ENCODE assay signal across 20 cellular contexts in the genomic region with DNA sequence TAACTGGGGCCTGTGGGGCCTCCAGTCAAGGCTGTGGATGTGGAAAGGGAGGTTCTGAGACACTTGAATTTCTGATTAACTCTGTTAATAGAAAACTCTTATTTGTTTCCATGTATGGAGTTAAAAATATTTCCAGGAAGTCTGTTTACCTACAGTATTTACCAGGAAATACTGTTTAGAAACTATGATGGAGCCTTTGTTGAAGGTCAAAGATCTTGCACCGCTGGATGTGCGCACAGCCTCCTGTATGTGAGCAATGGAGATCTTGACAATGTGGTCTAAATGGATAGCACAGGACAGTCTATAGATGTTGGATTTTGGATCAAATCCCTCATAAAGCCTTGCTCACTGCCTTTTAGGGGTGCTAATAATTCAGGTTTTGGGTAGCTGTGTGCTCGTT.
"Had no signal": no experiment of that assay in that cellular context is flagged by ENCODE, and none has a peak within 500 bp of the region (broad histone marks: within the 10 kb centered on the region; RNA-seq: fewer than 3 reads in every experiment).

No MANE protein-coding gene starts in this region.

- H3K4me3 ChIP-seq: heart left ventricle, left lung, lower lobe of right lung, right atrium auricular region, stomach, thoracic aorta, transverse colon had no signal

- H3K4me3 Mint-ChIP-seq: memory B cell, nephron progenitor cell had no signal

- DNase-seq: cortex of kidney; effector memory CD4-positive, alpha-beta T cell; heart left ventricle; hypothalamus; islet precursor cell; left lung; lower lobe of right lung; midbrain; naive B cell; nephron progenitor cell; small intestine; stimulated activated CD4-positive, alpha-beta T cell treated with anti-CD3 and anti-CD28 coated beads, Interleukin-12 subunit alpha, Interleukin-12 subunit beta, amount 100 ng/mL, for 4 hours; stimulated activated naive CD4-positive, alpha-beta T cell; stomach; substantia nigra; transverse colon had no signal

- H3K36me3 ChIP-seq: heart left ventricle, left lung, lower lobe of right lung, right atrium auricular region, stomach, thoracic aorta, transverse colon had no signal

- H3K9me3 ChIP-seq: left lung, lower lobe of right lung, thoracic aorta, transverse colon had no signal

- H3K27ac Mint-ChIP-seq: memory B cell had no signal

- H3K4me1 ChIP-seq: left lung, lower lobe of right lung had no signal

- FAIRE-seq: frontal cortex, small intestine had no signal

- H3K9me3 Mint-ChIP-seq: memory B cell had no signal

- H3K27ac ChIP-seq: left lung, lower lobe of right lung, right atrium auricular region, stomach, thoracic aorta, transverse colon had no signal

- H3K27me3 Mint-ChIP-seq: memory B cell, naive B cell had no signal

- H3K27me3 ChIP-seq: heart left ventricle, left lung, right atrium auricular region, stomach, transverse colon had no signal
